ENCODE assay signal across 38 cellular contexts in genomic region chr13:100247937-100248336, GRCh38.
"Had no signal": no experiment of that assay in that cellular context is flagged by ENCODE, and none has a peak within 500 bp of the region (broad histone marks: within the 10 kb centered on the region; RNA-seq: fewer than 3 reads in every experiment).

No MANE protein-coding gene starts in this region.

- H3K27ac Mint-ChIP-seq: activated B cell treated with CpG ODN at 0.5 μM for 24 hours; activated CD4-positive, alpha-beta memory T cell treated with anti-CD3 and anti-CD28 coated beads for 36 hours; activated CD4-positive, alpha-beta T cell treated with anti-CD3 and anti-CD28 coated beads, Interleukin-2, amount 10 ng/mL, durations not matched to agents 24 days and 14 days; activated CD8-positive, alpha-beta T cell treated with anti-CD3 and anti-CD28 coated beads for 36 hours; activated naive CD4-positive, alpha-beta T cell treated with anti-CD3 and anti-CD28 coated beads for 36 hours; activated naive CD4-positive, alpha-beta T cell treated with anti-CD3 and anti-CD28 coated beads, Interleukin-2, amount 50 U/mL, for 72 hours; activated naive CD8-positive, alpha-beta T cell treated with anti-CD3 and anti-CD28 coated beads for 36 hours; activated T-cell treated with anti-CD3 and anti-CD28 coated beads, Interleukin-2, amount 50 U/mL, for 72 hours; activated T-helper 1 cell treated with anti-CD3 and anti-CD28 coated beads, Interleukin-12 subunit alpha, Interleukin-12 subunit beta, Interleukin-2, Interleukin-4 antibody, amounts not matched to agents 30 ng/mL and 10 ng/mL and 1 ng/mL, durations not matched to agents 14 hours and 24 hours and 36 hours; activated T-helper 17 cell treated with anti-CD3 and anti-CD28 coated beads, Interleukin-2, amount 50 U/mL, for 72 hours; brain; T-helper 1 cell treated with Interleukin-12 subunit alpha and Interleukin-12 subunit beta and Interleukin-4 antibody, amounts not matched to agents 30 μg/mL and 1 μg/mL, for 36 hours; T-helper 2 cell treated with Interferon-gamma antibody and Interleukin-4, amounts not matched to agents 5 μg/mL and 100 μg/mL, for 36 hours had no signal

- H3K36me3 ChIP-seq: ascending aorta, cardiac muscle cell had no signal

- DNase-seq: activated B cell treated with CpG ODN at 0.5 μM for 24 hours; activated CD4-positive, alpha-beta memory T cell treated with anti-CD3 and anti-CD28 coated beads for 36 hours; activated CD4-positive, alpha-beta T cell treated with anti-CD3 and anti-CD28 coated beads for 4 hours; activated CD4-positive, alpha-beta T cell treated with anti-CD3 and anti-CD28 coated beads, Interleukin-2, amount 10 ng/mL, durations not matched to agents 24 days and 14 days; activated CD4-positive, alpha-beta T cell treated with anti-CD3 and anti-CD28 coated beads, Interleukin-2, amount 50 U/mL, for 1 hour; activated CD4-positive, alpha-beta T cell treated with anti-CD3 and anti-CD28 coated beads, Interleukin-2, amount 50 U/mL, for 4 hours; activated CD4-positive, CD25-positive, alpha-beta regulatory T cell treated with anti-CD3 and anti-CD28 coated beads, Interleukin-2, amount 50 U/mL, for 72 hours; activated CD8-positive, alpha-beta memory T cell treated with anti-CD3 and anti-CD28 coated beads, Interleukin-2, amount 50 U/mL, for 4 hours; activated CD8-positive, alpha-beta T cell treated with anti-CD3 and anti-CD28 coated beads for 36 hours; activated effector memory CD4-positive, alpha-beta T cell treated with anti-CD3 and anti-CD28 coated beads, Interleukin-2, amount 50 U/mL, for 16 hours; activated gamma-delta T cell treated with Interleukin-2 at 50 U/mL for 16 hours; activated naive CD4-positive, alpha-beta T cell; activated naive CD4-positive, alpha-beta T cell treated with anti-CD3 and anti-CD28 coated beads for 36 hours; activated naive CD4-positive, alpha-beta T cell treated with anti-CD3 and anti-CD28 coated beads, Interleukin-2, amount 50 U/mL, for 16 hours; activated naive CD8-positive, alpha-beta T cell treated with anti-CD3 and anti-CD28 coated beads for 36 hours; activated T-cell treated with anti-CD3 and anti-CD28 coated beads for 4 hours; activated T-cell treated with anti-CD3 and anti-CD28 coated beads, Interleukin-2, amount 50 U/mL, for 1 hour; activated T-cell treated with anti-CD3 and anti-CD28 coated beads, Interleukin-2, amount 50 U/mL, for 4 hours; activated T-cell treated with anti-CD3 and anti-CD28 coated beads, Interleukin-2, amount 50 U/mL, for 72 hours; amygdala; anterior cingulate cortex; caudate nucleus; cerebellar nuclear complex; T-helper 1 cell; T-helper 2 cell; T-helper 9 cell had no signal

- H3K4me3 ChIP-seq: ascending aorta, cardiac muscle cell had no signal

- H3K4me1 ChIP-seq: ascending aorta had no signal

- H3K4me1 Mint-ChIP-seq: activated B cell treated with CpG ODN at 0.5 μM for 24 hours; activated CD4-positive, alpha-beta T cell treated with anti-CD3 and anti-CD28 coated beads, Interleukin-2, amount 10 ng/mL, durations not matched to agents 24 days and 14 days; activated naive CD8-positive, alpha-beta T cell treated with anti-CD3 and anti-CD28 coated beads for 36 hours; activated T-helper 17 cell treated with anti-CD3 and anti-CD28 coated beads, Interleukin-2, amount 50 U/mL, for 72 hours; brain; central memory CD8-positive, alpha-beta T cell had no signal

- H3K27ac ChIP-seq: ascending aorta, cardiac muscle cell, VCaP had no signal

- ATAC-seq: activated CD8-positive, alpha-beta T cell treated with anti-CD3 and anti-CD28 coated beads for 36 hours; activated naive CD4-positive, alpha-beta T cell treated with anti-CD3 and anti-CD28 coated beads, Interleukin-2, amount 50 U/mL, for 72 hours; activated T-cell treated with anti-CD3 and anti-CD28 coated beads, Interleukin-2, amount 50 U/mL, for 4 hours; activated T-cell treated with anti-CD3 and anti-CD28 coated beads, Interleukin-2, amount 50 U/mL, for 72 hours; activated T-helper 17 cell treated with anti-CD3 and anti-CD28 coated beads, Interleukin-2, amount 50 U/mL, for 72 hours had no signal

- H3K27me3 Mint-ChIP-seq: activated B cell treated with CpG ODN at 0.5 μM for 24 hours; activated CD4-positive, alpha-beta memory T cell treated with anti-CD3 and anti-CD28 coated beads for 36 hours; activated CD8-positive, alpha-beta T cell treated with anti-CD3 and anti-CD28 coated beads for 36 hours; activated naive CD8-positive, alpha-beta T cell treated with anti-CD3 and anti-CD28 coated beads for 36 hours; activated T-helper 17 cell treated with anti-CD3 and anti-CD28 coated beads, Interleukin-2, amount 50 U/mL, for 72 hours; brain; central memory CD8-positive, alpha-beta T cell had no signal

- H3K4me3 Mint-ChIP-seq: activated B cell treated with CpG ODN at 0.5 μM for 24 hours; activated CD4-positive, alpha-beta memory T cell treated with anti-CD3 and anti-CD28 coated beads for 36 hours; activated CD4-positive, alpha-beta T cell treated with anti-CD3 and anti-CD28 coated beads, Interleukin-2, amount 10 ng/mL, durations not matched to agents 24 days and 14 days; activated CD8-positive, alpha-beta T cell treated with anti-CD3 and anti-CD28 coated beads for 36 hours; activated naive CD4-positive, alpha-beta T cell treated with anti-CD3 and anti-CD28 coated beads for 36 hours; activated naive CD8-positive, alpha-beta T cell treated with anti-CD3 and anti-CD28 coated beads for 36 hours; activated T-cell treated with anti-CD3 and anti-CD28 coated beads, Interleukin-2, amount 50 U/mL, for 4 hours; activated T-cell treated with anti-CD3 and anti-CD28 coated beads, Interleukin-2, amount 50 U/mL, for 72 hours; activated T-helper 1 cell treated with anti-CD3 and anti-CD28 coated beads, Interleukin-12 subunit alpha, Interleukin-12 subunit beta, Interleukin-2, Interleukin-4 antibody, amounts not matched to agents 30 ng/mL and 10 ng/mL and 1 ng/mL, durations not matched to agents 14 hours and 24 hours and 36 hours; activated T-helper 17 cell treated with anti-CD3 and anti-CD28 coated beads, Interleukin-2, amount 50 U/mL, for 72 hours; brain; central memory CD8-positive, alpha-beta T cell; T-helper 1 cell treated with Interleukin-12 subunit alpha and Interleukin-12 subunit beta and Interleukin-4 antibody, amounts not matched to agents 30 μg/mL and 1 μg/mL, for 36 hours; T-helper 2 cell treated with Interferon-gamma antibody and Interleukin-4, amounts not matched to agents 5 μg/mL and 100 μg/mL, for 36 hours had no signal

- H3K27me3 ChIP-seq: ascending aorta, cardiac muscle cell had no signal

- FAIRE-seq: bronchial epithelial cell, TTC549 had no signal
